ENCODE assay signal across 8 cellular contexts in the genomic region with DNA sequence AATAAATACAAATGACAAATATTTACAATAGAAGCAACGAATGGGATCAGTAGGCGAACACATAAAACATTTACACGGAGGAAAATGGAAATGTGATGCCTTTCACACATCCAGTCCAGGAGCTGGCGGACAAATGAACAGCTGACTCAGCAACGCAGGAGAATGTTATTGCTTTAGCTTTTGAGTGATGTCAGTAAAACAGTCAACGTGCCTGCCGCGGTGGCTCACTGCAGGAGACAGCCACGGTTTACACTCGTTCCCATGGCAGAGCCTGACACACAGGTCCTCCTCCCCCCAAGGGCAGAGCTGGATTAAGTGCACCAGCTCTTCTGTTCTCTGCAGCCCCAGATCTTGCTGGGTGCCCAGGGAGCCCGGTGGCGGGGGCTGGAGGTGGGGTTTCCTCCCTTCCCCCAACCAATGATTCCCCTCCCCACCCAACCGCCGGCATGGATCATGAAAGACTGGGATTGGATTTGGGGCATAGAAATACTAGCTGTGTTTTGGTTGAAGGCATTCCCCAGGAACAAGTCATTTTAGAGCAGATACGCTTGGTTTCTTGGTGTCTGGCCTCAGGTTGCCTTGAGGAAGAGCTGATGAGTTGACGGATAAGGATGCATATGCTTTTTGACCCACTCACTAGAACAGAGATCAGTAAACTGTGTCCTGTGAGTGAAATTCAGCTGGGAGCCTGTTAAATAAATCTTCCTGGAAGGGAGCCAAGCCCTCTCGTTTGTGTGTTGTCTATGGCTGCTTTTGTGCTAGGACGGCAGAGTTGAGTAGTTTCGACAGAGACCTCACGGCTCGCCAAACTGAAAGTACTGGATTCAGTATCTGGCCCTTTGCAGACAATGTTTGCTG. TPM values are rescaled to one million over a fixed set of nuclear protein-coding genes. Genes with fewer than 3 reads are reported as not detected.
DNase-seq lines count a peak whose midpoint lies in the region; ATAC-seq, FAIRE-seq and TF ChIP-seq lines count a peak whose summit lies in the region.

No MANE protein-coding gene starts in this region.

- H3K4me2 ChIP-seq in MM.1S (ENCODE audit: low read depth, low read length): 0 out of 2 replicates have a peak overlapping the region, but pooled peaks have one; percentile 3
- H3K4me2 ChIP-seq in mesenchymal stem cell (ENCODE audit: low read length, poor library complexity, severe bottlenecking): peak overlapping the region; percentile 59

- H2BK15ac ChIP-seq in mesenchymal stem cell (ENCODE audit: low read depth, poor library complexity, severe bottlenecking): no peak overlapping the region

- peak overlapping the region in 1 of 2 experiments; percentile 15 for H2BK12ac ChIP-seq in mesenchymal stem cell (ENCODE audit: low read length in 2 of 2)

- peak; percentile 62 for FAIRE-seq in bronchial epithelial cell (lab: Jason Lieb, UNC)

- H3K79me1 ChIP-seq in mesenchymal stem cell (replicated peaks; ENCODE audit: low read length, poor library complexity, severe bottlenecking): no peaks in the 10 kb centered on the region

- peak overlapping the region; percentile 19 for H2BK5ac ChIP-seq in mesenchymal stem cell (ENCODE audit: low read depth, low read length, poor library complexity, severe bottlenecking)

- H3K4me3 ChIP-seq in MM.1S (ENCODE audit: low read length) (no peak overlapping the region), bronchial epithelial cell (ENCODE audit: low read depth, low read length) (no peak overlapping the region), mesenchymal stem cell (ENCODE audit: insufficient read depth in 1 of 2, low read depth in 1 of 2, low read length in 2 of 2) (peak overlapping the region in 1 of 2 experiments; percentile 6)

- H3K23ac ChIP-seq in mesenchymal stem cell (ENCODE audit: low read length in 2 of 2): no peak overlapping the region

- H3K14ac ChIP-seq in mesenchymal stem cell (ENCODE audit: low read length in 2 of 2): no peak overlapping the region

- TF ChIP-seq CTCF in MM.1S (IDR thresholded peaks at IDR 0.05; ENCODE audit: low read length): no peak
- no peak for TF ChIP-seq CTCF in bronchial epithelial cell (IDR thresholded peaks at IDR 0.05; ENCODE audit: insufficient read depth, low read length, severe bottlenecking)

- DNase-seq in ACHN: peak; percentile 3
- peak; percentile 48 for DNase-seq in MM.1S
- DNase-seq in bronchial epithelial cell (ENCODE audit: low read depth): peak; percentile 77
- DNase-seq in mesenchymal stem cell: peak; percentile 95
- no peak for DNase-seq in iPS-NIHi11 (ENCODE audit: low spot score)
- no peak for DNase-seq in KG1 (lab: John Stamatoyannopoulos, UW)

- WGBS in mesenchymal stem cell: 32% methylated on average over 19 of the region's 21 CpGs

- no peaks in the 10 kb centered on the region for H3K4me1 ChIP-seq in MM.1S (ENCODE audit: low read length)
- H3K4me1 ChIP-seq in mesenchymal stem cell (ENCODE audit: control insufficient read depth, insufficient read depth, low read depth, low read length): peaks cover 37% of the 10 kb centered on the region

- H3K36me3 ChIP-seq in MM.1S (replicated peaks; ENCODE audit: insufficient read depth, low read length) (no peaks in the 10 kb centered on the region), bronchial epithelial cell (ENCODE audit: control insufficient read depth, insufficient read depth, low read length) (peaks cover 15% of the 10 kb centered on the region), mesenchymal stem cell (ENCODE audit: control insufficient read depth in 1 of 2, insufficient read depth in 2 of 2, low read depth in 1 of 2, low read length in 2 of 2) (peaks cover 0 to 18% of the 10 kb centered on the region in 2 experiments)

- no peaks in the 10 kb centered on the region for H3F3A ChIP-seq in MM.1S (ENCODE audit: insufficient read depth, low read length)

- H2AFZ ChIP-seq in MM.1S (ENCODE audit: low read length) (no peak overlapping the region), mesenchymal stem cell (ENCODE audit: low read depth, low read length) (no peak overlapping the region)

- no peak overlapping the region for H4K91ac ChIP-seq in mesenchymal stem cell (ENCODE audit: low read length)

- H3K9me3 ChIP-seq in MM.1S (replicated peaks; ENCODE audit: insufficient read depth, low read length) (no peaks in the 10 kb centered on the region), mesenchymal stem cell (ENCODE audit: control insufficient read depth, low read length) (no peaks in the 10 kb centered on the region)

- H3K27me3 ChIP-seq in MM.1S (replicated peaks; ENCODE audit: insufficient read depth, low read length) (no peaks in the 10 kb centered on the region), bronchial epithelial cell (ENCODE audit: control insufficient read depth, insufficient read depth, low read length) (no peaks in the 10 kb centered on the region), mesenchymal stem cell (ENCODE audit: control insufficient read depth in 1 of 2, insufficient read depth in 1 of 2, low read length in 2 of 2) (no peaks in the 10 kb centered on the region)

- H3K4ac ChIP-seq in mesenchymal stem cell (ENCODE audit: low read depth in 1 of 2, low read length in 2 of 2): no peak overlapping the region

- no peaks in the 10 kb centered on the region for H4K20me1 ChIP-seq in MM.1S (ENCODE audit: insufficient read depth, low read length)

- H3K9me2 ChIP-seq in MM.1S (replicated peaks; ENCODE audit: insufficient read depth, low read length): no peaks in the 10 kb centered on the region

- in situ Hi-C loops in ACHN (cut with HindIII; ENCODE audit: low pct_ligation_motif_present, low pct_unique_long_range_greater_than_20kb, low sequenced_read_pairs): no loop called here

- no peak overlapping the region for H3K9ac ChIP-seq in MM.1S (ENCODE audit: low read length)
- peak overlapping the region; percentile 65 for H3K9ac ChIP-seq in mesenchymal stem cell (ENCODE audit: low read length)

- H3K79me2 ChIP-seq in MM.1S (ENCODE audit: low read length): no peaks in the 10 kb centered on the region

- no peak overlapping the region for H2AK5ac ChIP-seq in mesenchymal stem cell (ENCODE audit: low read length, severe bottlenecking)

- ATAC-seq in GM21786 (IDR thresholded peaks at IDR 0.05; ENCODE audit: unreplicated experiment) (no peak), GM21528 (IDR thresholded peaks at IDR 0.05; ENCODE audit: low FRiP score, unreplicated experiment) (no peak)

- H2BK120ac ChIP-seq in mesenchymal stem cell (ENCODE audit: low read depth, low read length): no peak overlapping the region

- peak overlapping the region; percentile 33 to 71 for H3K18ac ChIP-seq in mesenchymal stem cell (ENCODE audit: low read depth in 1 of 2, low read length in 2 of 2)

- peak overlapping the region; percentile 57 for H4K8ac ChIP-seq in mesenchymal stem cell (ENCODE audit: low read length)

- no peak overlapping the region for H3K27ac ChIP-seq in MM.1S (ENCODE audit: low read length)
- H3K27ac ChIP-seq in mesenchymal stem cell (ENCODE audit: low read length, poor library complexity, severe bottlenecking): peak overlapping the region; percentile 73

RNA-seq across cellular contexts. Expression of a gene that starts 12.5 kb away (rescaled TPM):
- 310 and 440 TPM in 2 replicates for total RNA-seq in bronchial epithelial cell
- polyA plus RNA-seq in mesenchymal stem cell (2013, experiment 1 of 2): 89.5 TPM
- 87.1 TPM for polyA plus RNA-seq in mesenchymal stem cell (2013, experiment 2 of 2)

Comparison
In these comparisons a context has a peak if more than half of its experiments do, and no peak if none do; other contexts are left out.
1. DNase-seq: peak in ACHN (single experiment), MM.1S (single experiment), bronchial epithelial cell (single experiment) and mesenchymal stem cell (single experiment); none in iPS-NIHi11 (single experiment) and KG1 (single experiment).